ENCODE assay signal across 11 cellular contexts in the genomic region with DNA sequence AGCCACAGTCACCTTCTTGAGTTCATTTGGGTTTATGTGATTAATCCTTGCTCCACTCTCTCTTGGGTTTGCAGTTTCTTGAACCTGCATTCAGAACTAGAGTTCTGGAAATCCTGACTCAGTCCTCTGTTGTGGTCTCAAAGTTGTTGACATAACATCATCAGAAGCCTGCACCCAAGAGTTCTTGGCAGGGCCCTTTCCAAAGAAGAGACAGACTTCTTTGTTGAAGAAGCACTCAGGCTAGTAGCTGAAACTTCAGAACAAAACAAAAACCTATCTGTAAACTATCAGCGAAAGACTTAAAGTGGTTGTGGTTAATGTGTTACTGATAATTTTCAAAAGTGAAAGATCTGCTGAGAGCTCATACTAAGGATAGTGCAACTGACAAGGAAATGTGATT.
DNase-seq lines count a peak whose midpoint lies in the region; ATAC-seq, FAIRE-seq and TF ChIP-seq lines count a peak whose summit lies in the region.
"Had no signal": no experiment of that assay in that cellular context is flagged by ENCODE, and none has a peak within 500 bp of the region (broad histone marks: within the 10 kb centered on the region; RNA-seq: fewer than 3 reads in every experiment).

No MANE protein-coding gene starts in this region.

- in situ Hi-C loops in G401 (cut with HindIII; ENCODE audit: low sequenced_read_pairs): no loop called here

- no peak for TF ChIP-seq CTCF in GM20000 (IDR thresholded peaks at IDR 0.05; ENCODE audit: extremely low read depth, missing control alignments)

- H3K4me1 Mint-ChIP-seq in effector memory CD8-positive, alpha-beta T cell (ENCODE audit: low read depth in 2 of 2): peaks cover 0 to 14% of the 10 kb centered on the region in 2 donors

- peak overlapping the region in 1 of 2 donors; percentile 23 for H3K4me3 Mint-ChIP-seq in effector memory CD8-positive, alpha-beta T cell
- H3K4me3 Mint-ChIP-seq: natural killer cell treated with Interleukin-12 subunit alpha and Interleukin-12 subunit beta and Interleukin-15 and Interleukin-18, amount 100 ng/mL, for 72 hours had no signal

- DNase-seq in effector memory CD8-positive, alpha-beta T cell: no peak
- DNase-seq in GM20000 (ENCODE audit: low spot score): no peak
- no peak for DNase-seq in G401 (ENCODE audit: low spot score)
- DNase-seq in GM12892 (ENCODE audit: insufficient read length): no peak
- DNase-seq: NCI-H1417 treated with DMSO at 0.1 percent for 48 hours, spleen had no signal

- FAIRE-seq in GM12892 (lab: Jason Lieb, UNC): no peak

- TF ChIP-seq POLR2A in GM12892 (IDR thresholded peaks at IDR 0.05; ENCODE audit: low read depth, low read length): no peak

- H3K27me3 Mint-ChIP-seq in effector memory CD8-positive, alpha-beta T cell: peaks cover 0 to 10% of the 10 kb centered on the region in 2 donors

- H3K9me3 Mint-ChIP-seq in effector memory CD8-positive, alpha-beta T cell: no peaks in the 10 kb centered on the region
- H3K9me3 Mint-ChIP-seq: natural killer cell treated with Interleukin-12 subunit alpha and Interleukin-12 subunit beta and Interleukin-15 and Interleukin-18, amount 100 ng/mL, for 72 hours had no signal

- ATAC-seq in GM18498 (IDR thresholded peaks at IDR 0.05; ENCODE audit: unreplicated experiment): peak; percentile 97
- peak; percentile 84 for ATAC-seq in GM19467 (IDR thresholded peaks at IDR 0.05; ENCODE audit: unreplicated experiment)
- peak; percentile 91 for ATAC-seq in HG03432 (IDR thresholded peaks at IDR 0.05; ENCODE audit: unreplicated experiment)
- ATAC-seq in effector memory CD8-positive, alpha-beta T cell (replicated peaks): peak; percentile 53
- ATAC-seq in GM21717 (IDR thresholded peaks at IDR 0.05; ENCODE audit: unreplicated experiment): no peak

- H3K27ac Mint-ChIP-seq in effector memory CD8-positive, alpha-beta T cell: peak overlapping the region in 1 of 2 donors; percentile 47
- H3K27ac Mint-ChIP-seq: natural killer cell treated with Interleukin-12 subunit alpha and Interleukin-12 subunit beta and Interleukin-15 and Interleukin-18, amount 100 ng/mL, for 72 hours had no signal

- no peaks in the 10 kb centered on the region for H3K36me3 Mint-ChIP-seq in effector memory CD8-positive, alpha-beta T cell (ENCODE audit: insufficient read depth)
- H3K36me3 Mint-ChIP-seq: natural killer cell treated with Interleukin-12 subunit alpha and Interleukin-12 subunit beta and Interleukin-15 and Interleukin-18, amount 100 ng/mL, for 72 hours had no signal
